7 cellular contexts compared by ENCODE assay signal in the genomic region with DNA sequence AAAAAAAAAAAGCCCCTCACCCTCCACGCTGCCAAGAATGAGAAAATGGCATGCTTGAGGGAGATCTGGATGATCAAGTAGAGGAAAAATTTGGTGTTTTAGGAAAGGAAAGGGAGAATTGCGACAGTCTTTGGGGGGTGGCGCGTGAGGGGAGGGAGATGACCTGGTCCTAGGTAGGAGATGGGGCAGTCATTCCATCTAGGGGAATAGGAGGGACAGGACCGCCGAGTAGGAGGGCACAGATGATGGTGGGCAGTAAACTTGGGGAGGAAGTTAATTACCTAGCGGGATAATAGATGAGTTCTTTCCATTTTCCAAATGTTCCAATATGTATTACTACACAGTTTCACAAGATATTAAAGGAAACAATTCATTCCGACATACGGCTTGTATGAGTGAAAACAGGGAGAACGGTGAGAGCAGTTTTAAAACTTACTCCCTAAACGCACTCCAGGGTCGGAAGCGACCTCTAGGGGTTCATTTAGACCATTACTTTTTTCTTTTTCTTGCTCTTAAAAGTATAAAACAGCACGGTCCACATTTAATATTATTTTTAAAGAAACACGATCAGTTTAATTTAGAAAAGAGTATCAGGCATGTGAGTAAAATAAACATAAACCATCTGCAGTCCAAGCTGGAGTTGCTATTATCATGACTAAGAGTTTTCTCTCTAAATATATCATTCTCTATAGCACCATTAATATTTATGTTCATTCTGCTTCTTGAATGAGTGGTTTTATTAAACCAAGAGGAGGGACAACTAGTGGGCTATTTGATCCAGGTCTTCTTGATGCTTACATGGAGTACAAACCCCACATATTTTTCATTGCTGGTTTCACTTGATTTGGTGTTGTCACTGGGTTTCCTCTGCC. TPM values are rescaled to one million over a fixed set of nuclear protein-coding genes. Genes with fewer than 3 reads are reported as not detected.
A peak's percentile ranks its signal among the peaks of the same experiment; 100 is the strongest.
DNase-seq lines count a peak whose midpoint lies in the region; ATAC-seq and TF ChIP-seq lines count a peak whose summit lies in the region.

No MANE protein-coding gene starts in this region.

- TF ChIP-seq CTCF in lung (IDR thresholded peaks at IDR 0.05; ENCODE audit: control extremely low read depth, extremely low read depth) (peak; percentile 41), uterus (IDR thresholded peaks at IDR 0.05) (peak; percentile 50 to 83 (median 68))

- H3K27me3 ChIP-seq in lung (ENCODE audit: control insufficient read depth, insufficient read depth) (no peaks in the 10 kb centered on the region), uterus (no peaks in the 10 kb centered on the region)

- TF ChIP-seq POLR2A in uterus (IDR thresholded peaks at IDR 0.05), result no peak

- H3K4me3 ChIP-seq in lung, result no peak overlapping the region
- no peak overlapping the region for H3K4me3 ChIP-seq in uterus

- DNase-seq in DMS153 (lab: John Stamatoyannopoulos, UW), result peak; percentile 28
- DNase-seq in HT-29 (ENCODE audit: low spot score), result peak; percentile 74
- peak; percentile 48 for DNase-seq in RPMI7951 (ENCODE audit: low read depth)
- peak; percentile 54 for DNase-seq in central memory CD4-positive, alpha-beta T cell
- DNase-seq in lung (ENCODE audit: low spot score), result no peak
- DNase-seq in uterus, result no peak

- WGBS in lung, 2 donors, result 6 to 8% methylated on average over 15 of the region's 15 CpGs

- H3K9me3 ChIP-seq in lung (ENCODE audit: control insufficient read depth in 2 of 2, insufficient read depth in 1 of 2, low read length in 1 of 2) (peaks cover 0 to 2% of the 10 kb centered on the region in 2 donors), uterus (no peaks in the 10 kb centered on the region)

- H3K27ac ChIP-seq in lung (ENCODE audit: low read depth in 1 of 2, low read length in 1 of 2), result no peak overlapping the region
- peak overlapping the region in 1 of 2 donors; percentile 43 for H3K27ac ChIP-seq in uterus

- ATAC-seq in lung (ENCODE audit: insufficient read depth, low FRiP score) (no peak), GM18873 (IDR thresholded peaks at IDR 0.05; ENCODE audit: low FRiP score, unreplicated experiment) (no peak)

- intact Hi-C loops in uterus (cut with DNase I; ENCODE audit: low total_unique reads), result no loop called here

- H3K4me1 ChIP-seq in lung (ENCODE audit: control insufficient read depth in 2 of 2, insufficient read depth in 2 of 2, low read length in 2 of 2), result peaks cover 0 to 3% of the 10 kb centered on the region in 2 donors
- H3K4me1 ChIP-seq in uterus, result no peaks in the 10 kb centered on the region

- H3K36me3 ChIP-seq in lung (ENCODE audit: control insufficient read depth in 2 of 2, insufficient read depth in 2 of 2, low read length in 2 of 2) (no peaks in the 10 kb centered on the region), uterus (no peaks in the 10 kb centered on the region)

RNA-seq across cellular contexts. Expression of gene FNTB, which starts 3.0 kb away (rescaled TPM):
- total RNA-seq in HT-29 (2014; rRNA removed; shearing (Covaris generic)), result 8.2 and 8.9 TPM in 2 replicates
- total RNA-seq in RPMI7951 (2014; rRNA removed; shearing (Covaris generic)), result 15.4 and 17.9 TPM in 2 replicates
- total RNA-seq in lung (10 to 100 TPM; 12.0 to 14.8 TPM), uterus (10 to 100 TPM in 3 of 4 donors, 1 to 10 TPM in 1; 7.4 to 29.7 (median 20.4) TPM)
- 1 to 10 TPM; 6.2 to 9.5 TPM for polyA plus RNA-seq in lung

RNA-seq across cellular contexts. Expression of gene RAB15, which starts 11.5 kb away (rescaled TPM):
- total RNA-seq in HT-29 (2014; rRNA removed; shearing (Covaris generic)), result 33.2 and 39.3 TPM in 2 replicates
- 3.4 and 4.3 TPM in 2 replicates for total RNA-seq in RPMI7951 (2014; rRNA removed; shearing (Covaris generic))
- 10 to 100 TPM; 15.5 to 16.4 TPM for total RNA-seq in lung
- 10 to 100 TPM in 1 of 2 donors, 1 to 10 TPM in 1; 6.8 to 14.4 TPM for polyA plus RNA-seq in lung
- total RNA-seq in uterus, result 1 to 10 TPM in 3 of 4 donors, not detected in 1; 1.0 to 3.8 (median 3.4) TPM

RNA-seq across cellular contexts. Expression of gene GPX2, which starts 41.1 kb away (rescaled TPM):
- 1,024 and 1,115 TPM in 2 replicates for total RNA-seq in HT-29 (2014; rRNA removed; shearing (Covaris generic))
- not detected in 2 replicates for total RNA-seq in RPMI7951 (2014; rRNA removed; shearing (Covaris generic))
- total RNA-seq in lung (1 to 10 TPM in 1 of 2 donors, not detected in 1; 2.9 TPM), uterus (under 1 TPM in 1 of 4 donors, not detected in 3; 0.29 TPM)
- polyA plus RNA-seq in lung, result 10 to 100 TPM in 1 of 2 donors, 1 to 10 TPM in 1; 3.4 to 11.3 TPM

Comparison
In these comparisons a context has a peak if more than half of its experiments do, and no peak if none do; other contexts are left out.
1. DNase-seq: peak in DMS153 (single experiment), HT-29 (single experiment), RPMI7951 (single experiment) and central memory CD4-positive, alpha-beta T cell (single experiment); none in lung (single experiment) and uterus (0 of 2).
2. RNA of gene GPX2, which starts 41.1 kb away (total RNA-seq): 1,024 to 1,115 TPM in HT-29; 2.9 TPM in lung, not detected in RPMI7951 and 0.29 TPM in uterus; every median in the first group is over 100 times any median in the second.